Comparison of ENCODE assay signal across 1 cellular context in genomic region chr5:59132131-59132530, GRCh38.
TF ChIP-seq lines count a peak whose summit lies in the region.

No MANE protein-coding gene starts in this region.

TF ChIP-seq in A549, 52 proteins besides CTCF, POLR2A, EP300 and RAD21 (continued from another document):
- TF ChIP-seq HOXA7 (CRISPR knock-in tag; IDR thresholded peaks at IDR 0.05), result no peak
- no peak for TF ChIP-seq HDAC2 (IDR thresholded peaks at IDR 0.05)
